In the genomic region with DNA sequence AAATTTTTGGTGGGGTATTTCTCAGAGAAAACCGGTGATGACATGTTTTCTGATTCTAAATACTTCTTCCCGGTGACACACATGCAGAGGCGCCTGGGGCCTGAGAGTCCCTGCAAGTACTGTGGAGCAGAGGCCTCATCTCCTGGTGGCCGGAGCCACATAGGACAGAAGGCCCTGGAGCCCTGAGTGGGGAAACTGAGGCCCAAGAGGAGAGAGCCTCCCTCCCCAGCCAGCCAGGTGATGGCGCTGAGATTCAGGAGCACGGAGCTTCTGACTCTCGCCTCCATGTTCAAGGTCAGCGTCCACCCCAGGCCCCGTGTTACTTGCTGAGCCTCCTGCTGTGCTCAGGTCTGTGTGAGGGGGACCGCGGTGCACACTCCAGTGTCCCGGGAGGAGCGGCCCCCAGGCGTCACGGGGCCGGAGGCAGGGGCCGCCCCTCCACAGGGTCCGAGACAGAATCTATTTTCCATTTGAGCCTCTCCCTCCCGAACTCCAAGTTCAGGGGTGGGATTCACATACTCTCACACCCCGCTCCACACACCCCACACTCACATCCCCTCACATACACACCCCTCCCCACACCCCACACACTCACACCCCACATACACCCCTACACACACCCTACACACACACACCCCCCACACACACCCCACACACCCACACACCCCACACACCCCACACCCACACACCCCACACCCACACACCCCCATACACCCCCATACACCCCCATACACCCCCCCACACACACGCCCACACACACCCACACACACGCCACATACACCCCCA, we compare ENCODE assay signal across 1 cellular context.
TF ChIP-seq lines count a peak whose summit lies in the region.

No MANE protein-coding gene starts in this region.

TF ChIP-seq in H1, 55 proteins besides CTCF, POLR2A, EP300 and RAD21:
- TF ChIP-seq YY1 (IDR thresholded peaks at IDR 0.05; ENCODE audit: low read depth, low read length), result no peak
- no peak for TF ChIP-seq FOSL1 (IDR thresholded peaks at IDR 0.05; ENCODE audit: insufficient read depth, low read depth, low read length)
- TF ChIP-seq BCL11A (IDR thresholded peaks at IDR 0.05; ENCODE audit: low read depth in 2 of 2, low read length in 2 of 2), result no peak
- no peak for TF ChIP-seq CHD1 (IDR thresholded peaks at IDR 0.05; ENCODE audit: low read depth, low read length)
- TF ChIP-seq BRCA1 (IDR thresholded peaks at IDR 0.05; ENCODE audit: low read depth, low read length), result no peak
- TF ChIP-seq RXRA (IDR thresholded peaks at IDR 0.05; ENCODE audit: insufficient read depth, low read depth, low read length), result no peak
- TF ChIP-seq MAX (IDR thresholded peaks at IDR 0.05), result no peak
- TF ChIP-seq POU5F1 (IDR thresholded peaks at IDR 0.05; ENCODE audit: low read depth, low read length), result no peak
- no peak for TF ChIP-seq CREB1 (IDR thresholded peaks at IDR 0.05)
- TF ChIP-seq ATF3 (IDR thresholded peaks at IDR 0.05; ENCODE audit: insufficient read depth, low read depth, low read length), result no peak
- TF ChIP-seq RFX5 (IDR thresholded peaks at IDR 0.05; ENCODE audit: borderline replicate concordance, low read depth, low read length), result no peak
- TF ChIP-seq SP1 (IDR thresholded peaks at IDR 0.05; ENCODE audit: low read depth, low read length), result no peak
- no peak for TF ChIP-seq RNF2 (IDR thresholded peaks at IDR 0.05; ENCODE audit: borderline replicate concordance, low read depth, low read length, missing control alignments, poor library complexity, severe bottlenecking)
- TF ChIP-seq, protein P1, sequence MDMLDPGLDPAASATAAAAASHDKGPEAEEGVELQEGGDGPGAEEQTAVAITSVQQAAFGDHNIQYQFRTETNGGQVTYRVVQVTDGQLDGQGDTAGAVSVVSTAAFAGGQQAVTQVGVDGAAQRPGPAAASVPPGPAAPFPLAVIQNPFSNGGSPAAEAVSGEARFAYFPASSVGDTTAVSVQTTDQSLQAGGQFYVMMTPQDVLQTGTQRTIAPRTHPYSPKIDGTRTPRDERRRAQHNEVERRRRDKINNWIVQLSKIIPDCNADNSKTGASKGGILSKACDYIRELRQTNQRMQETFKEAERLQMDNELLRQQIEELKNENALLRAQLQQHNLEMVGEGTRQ (IDR thresholded peaks at IDR 0.05; ENCODE audit: low read length), result no peak
- TF ChIP-seq TEAD4 (IDR thresholded peaks at IDR 0.05; ENCODE audit: low read depth, low read length), result no peak
- no peak for TF ChIP-seq TCF12 (IDR thresholded peaks at IDR 0.05; ENCODE audit: low read depth, low read length)
TF ChIP-seq in H1: peak in this region for 0.
